Comparison of ENCODE assay signal across 10 cellular contexts in genomic region chr4:83618431-83618830, GRCh38.
DNase-seq lines count a peak whose midpoint lies in the region; ATAC-seq and TF ChIP-seq lines count a peak whose summit lies in the region.
"Had no signal": no experiment of that assay in that cellular context is flagged by ENCODE, and none has a peak within 500 bp of the region (broad histone marks: within the 10 kb centered on the region; RNA-seq: fewer than 3 reads in every experiment).

No MANE protein-coding gene starts in this region.

- H3K27me3 ChIP-seq in PC-9 (ENCODE audit: insufficient read depth, low read depth): no peaks in the 10 kb centered on the region
- H3K27me3 ChIP-seq in esophagus muscularis mucosa: no peaks in the 10 kb centered on the region

- intact Hi-C loops in PC-9 (cut with micrococcal nuclease; ENCODE audit: unreplicated experiment): loop anchor here (1.0 to 5.0 kb wide), 4 partner anchors 48 to 841 kb away; partner anchors contain the start of gene GPAT3
- intact Hi-C loops in esophagus muscularis mucosa (cut with DNase I): loop anchor here (5.0 kb wide), 1 partner anchor 81 kb away; the partner anchor contains the start of gene GPAT3

- no peaks in the 10 kb centered on the region for H3K9me3 ChIP-seq in PC-9 (ENCODE audit: insufficient read depth, low read depth)
- peaks cover 0 to 23% (median 11%) of the 10 kb centered on the region in 4 donors for H3K9me3 ChIP-seq in esophagus muscularis mucosa

- no peak for TF ChIP-seq POLR2A in esophagus muscularis mucosa (IDR thresholded peaks at IDR 0.05; ENCODE audit: low read depth)

- WGBS in esophagus muscularis mucosa: 12% methylated on average over 4 of the region's 4 CpGs

- CTCF ChIA-PET in PC-9 (lab: Charles Lee): no interaction called here

- peak overlapping the region; percentile 56 for H3K4me2 ChIP-seq in PC-9

- no peaks in the 10 kb centered on the region for H3K9me2 ChIP-seq in PC-9 (ENCODE audit: insufficient read depth)

- DNase-seq in AG10803 (ENCODE audit: low read depth) (peak; percentile 83), PC-9 (peak; percentile 50 to 86), esophagus muscularis mucosa (ENCODE audit: extremely low spot score) (no peak), lung microvascular endothelial cell (ENCODE audit: low read depth in 2 of 2) (peak; percentile 69 to 90), NCI-H1930 (lab: John Stamatoyannopoulos, UW) (no peak)
- no peak for DNase-seq in stimulated activated CD4-positive, alpha-beta T cell treated with anti-CD3 and anti-CD28 coated beads, Interleukin-1b, Interleukin-23, amount 100 ng/mL, for 48 hours
- DNase-seq: foreskin melanocyte had no signal

- peaks cover 30% of the 10 kb centered on the region for H3K4me1 ChIP-seq in PC-9 (replicated peaks; ENCODE audit: insufficient read depth)
- peaks cover 18 to 30% (median 23%) of the 10 kb centered on the region in 4 donors for H3K4me1 ChIP-seq in esophagus muscularis mucosa

- no peak for TF ChIP-seq EP300 in esophagus muscularis mucosa (IDR thresholded peaks at IDR 0.05)

- peak overlapping the region; percentile 80 for H3K27ac ChIP-seq in PC-9
- peak overlapping the region; percentile 50 to 73 (median 62) for H3K27ac ChIP-seq in esophagus muscularis mucosa (replicated peaks in 1 of 4)
- H3K27ac ChIP-seq: C4-2B had no signal

- H4K20me1 ChIP-seq in PC-9 (ENCODE audit: insufficient read depth): no peaks in the 10 kb centered on the region

- no peak overlapping the region for H3K4me3 ChIP-seq in AG10803 (ENCODE audit: low read length)
- no peak overlapping the region for H3K4me3 ChIP-seq in PC-9
- no peak overlapping the region for H3K4me3 ChIP-seq in esophagus muscularis mucosa

- BruUV-seq in PC-9 (replicated peaks; lab: Mats Ljungman, UMichigan): no TSS peak

- TF ChIP-seq CTCF in AG10803 (conservative IDR thresholded peaks at IDR 0.05; ENCODE audit: low read length): no peak
- TF ChIP-seq CTCF in PC-9 (conservative IDR thresholded peaks at IDR 0.05): no peak
- TF ChIP-seq CTCF in esophagus muscularis mucosa (IDR thresholded peaks at IDR 0.05): no peak

- POLR2A ChIA-PET in PC-9 (lab: Charles Lee; ENCODE audit: unreplicated experiment): interaction anchor here (0.5 kb wide), 1 partner anchor 914 kb away, joined by 4 read pairs; no protein-coding TSS in a partner anchor

- peaks cover 15% of the 10 kb centered on the region for H3F3A ChIP-seq in PC-9 (ENCODE audit: insufficient read depth, low read depth)

- ATAC-seq in GM19328 (IDR thresholded peaks at IDR 0.05; ENCODE audit: unreplicated experiment): no peak
- no peak for ATAC-seq in HG03135 (IDR thresholded peaks at IDR 0.05; ENCODE audit: unreplicated experiment)

- no peaks in the 10 kb centered on the region for H3K36me3 ChIP-seq in PC-9 (ENCODE audit: low read depth)
- no peaks in the 10 kb centered on the region for H3K36me3 ChIP-seq in esophagus muscularis mucosa

- no peak overlapping the region for H2AFZ ChIP-seq in PC-9

- no peaks in the 10 kb centered on the region for H3K79me2 ChIP-seq in PC-9 (ENCODE audit: low read depth)

Comparison
In these comparisons a context has a peak if more than half of its experiments do, and no peak if none do; other contexts are left out.
1. DNase-seq: peak in AG10803 (single experiment), PC-9 (2 of 2) and lung microvascular endothelial cell (2 of 2); none in esophagus muscularis mucosa (single experiment), stimulated activated CD4-positive, alpha-beta T cell treated with anti-CD3 and anti-CD28 coated beads, Interleukin-1b, Interleukin-23, amount 100 ng/mL, for 48 hours (single experiment) and NCI-H1930 (0 of 2).